Comparison of ENCODE assay signal across 8 cellular contexts in genomic region chr2:96815326-96816126, GRCh38. TPM values are rescaled to one million over a fixed set of nuclear protein-coding genes. Genes with fewer than 3 reads are reported as not detected.
DNase-seq lines count a peak whose midpoint lies in the region; FAIRE-seq and TF ChIP-seq lines count a peak whose summit lies in the region.

No MANE protein-coding gene starts in this region.

- H3K4me1 ChIP-seq in adrenal gland (replicated peaks in 1 of 2) (peaks cover 22 to 43% of the 10 kb centered on the region in 2 donors), small intestine (ENCODE audit: control insufficient read depth in 2 of 2, insufficient read depth in 1 of 2, low read depth in 1 of 2, low read length in 1 of 2) (peaks cover 13 to 17% of the 10 kb centered on the region in 2 donors)

- WGBS in adrenal gland, 4 donors: 1 to 3% (median 2%) methylated on average over 22 to 60 of the region's 60 CpGs
- 1 to 2% (median 1%) methylated on average over 41 to 60 of the region's 60 CpGs for WGBS in small intestine, 3 donors

- no peak for TF ChIP-seq POLR2A in adrenal gland (IDR thresholded peaks at IDR 0.05)

- intact Hi-C loops in adrenal gland (cut with DNase I): loop anchor here in 1 of 2 donors (10.0 kb wide), 1 partner anchor 49 kb away; no protein-coding TSS in a partner anchor

- no peaks in the 10 kb centered on the region for H3K9me3 ChIP-seq in adrenal gland (replicated peaks in 1 of 3)
- no peaks in the 10 kb centered on the region for H3K9me3 ChIP-seq in small intestine (ENCODE audit: control insufficient read depth, low read depth)

- H3K27ac ChIP-seq in adrenal gland: peak overlapping the region in 4 of 5 donors; percentile 74 to 98 (median 90)
- H3K27ac ChIP-seq in small intestine (ENCODE audit: low read depth in 1 of 2, low read length in 1 of 2): peak overlapping the region; percentile 90 to 98

- H3K36me3 ChIP-seq in H7 (replicated peaks; ENCODE audit: control insufficient read depth, insufficient read depth, low read length) (peaks cover 8% of the 10 kb centered on the region), adrenal gland (replicated peaks in 1 of 2) (no peaks in the 10 kb centered on the region), small intestine (ENCODE audit: control insufficient read depth in 2 of 2, insufficient read depth in 2 of 2, low read length in 2 of 2) (no peaks in the 10 kb centered on the region)

- peaks cover 5% of the 10 kb centered on the region for H3K27me3 ChIP-seq in H7 (ENCODE audit: control insufficient read depth, insufficient read depth, low read length)
- H3K27me3 ChIP-seq in adrenal gland: no peaks in the 10 kb centered on the region
- H3K27me3 ChIP-seq in small intestine (ENCODE audit: control insufficient read depth in 2 of 2, insufficient read depth in 2 of 2, low read length in 2 of 2): no peaks in the 10 kb centered on the region

- no peak for FAIRE-seq in small intestine (lab: Jason Lieb, UNC)

- peak; percentile 51 for DNase-seq in NCI-H510A treated with DMSO at 0.1 percent for 48 hours (lab: John Stamatoyannopoulos, UW)
- DNase-seq in NCI-H510A (lab: John Stamatoyannopoulos, UW): no peak
- DNase-seq in H7: peak; percentile 77
- DNase-seq in NCI-H2227 treated with DMSO at 0.1 percent for 48 hours (lab: John Stamatoyannopoulos, UW): peak; percentile 48
- peak in 1 of 7 donors; percentile 35 for DNase-seq in adrenal gland
- peak; percentile 39 for DNase-seq in iPS-NIHi11 (ENCODE audit: low spot score)
- peak; percentile 38 for DNase-seq in small intestine
- DNase-seq in NCI-H1048 (lab: John Stamatoyannopoulos, UW): no peak

- peak overlapping the region; percentile 62 for H3K4me3 ChIP-seq in H7 (ENCODE audit: insufficient read depth, low read depth, low read length)
- peak overlapping the region; percentile 27 to 69 (median 58) for H3K4me3 ChIP-seq in adrenal gland
- peak overlapping the region; percentile 50 to 68 for H3K4me3 ChIP-seq in small intestine (ENCODE audit: low read depth in 1 of 2, low read length in 2 of 2)

- TF ChIP-seq CTCF in adrenal gland (IDR thresholded peaks at IDR 0.05): no peak

RNA-seq across cellular contexts. Expression of gene CNNM3, which starts 0.5 kb away (rescaled TPM):
- total RNA-seq in H7 (2014; rRNA removed; shearing (Covaris generic)): 13.8 and 19.3 TPM in 2 replicates
- total RNA-seq in adrenal gland: 10 to 100 TPM; 14.7 to 42.4 (median 23.9) TPM
- polyA plus RNA-seq in adrenal gland (10 to 100 TPM in 2 of 3 donors, 1 to 10 TPM in 1; 6.7 to 11.9 (median 10.5) TPM), small intestine (10 to 100 TPM in 1 of 3 donors, 1 to 10 TPM in 2; 5.7 to 15.8 (median 6.7) TPM)

RNA-seq across cellular contexts. Expression of gene ANKRD23, which starts 28.3 kb away (rescaled TPM):
- 2.5 and 4.4 TPM in 2 replicates for total RNA-seq in H7 (2014; rRNA removed; shearing (Covaris generic))
- total RNA-seq in adrenal gland: 1 to 10 TPM; 1.1 to 4.8 (median 3.1) TPM
- 10 to 100 TPM in 1 of 3 donors, 1 to 10 TPM in 2; 1.5 to 10.6 (median 5.3) TPM for polyA plus RNA-seq in adrenal gland
- 1 to 10 TPM; 2.2 to 3.8 (median 2.7) TPM for polyA plus RNA-seq in small intestine

RNA-seq across cellular contexts. Expression of gene ANKRD39, which starts 42.3 kb away (rescaled TPM):
- total RNA-seq in H7 (2014; rRNA removed; shearing (Covaris generic)): 13.1 and 13.5 TPM in 2 replicates
- 10 to 100 TPM; 17.0 to 49.5 (median 20.3) TPM for total RNA-seq in adrenal gland
- polyA plus RNA-seq in adrenal gland: 10 to 100 TPM in 2 of 3 donors, 1 to 10 TPM in 1; 9.2 to 39.5 (median 25.5) TPM
- polyA plus RNA-seq in small intestine: 10 to 100 TPM; 15.9 to 23.0 (median 17.0) TPM

RNA-seq across cellular contexts. Expression of gene SEMA4C, which starts 54.4 kb away (rescaled TPM):
- 89.1 and 100 TPM in 2 replicates for total RNA-seq in H7 (2014; rRNA removed; shearing (Covaris generic))
- total RNA-seq in adrenal gland: 10 to 100 TPM; 14.0 to 31.6 (median 27.8) TPM
- polyA plus RNA-seq in adrenal gland (10 to 100 TPM in 2 of 3 donors, 1 to 10 TPM in 1; 4.4 to 23.4 (median 14.6) TPM), small intestine (10 to 100 TPM in 1 of 3 donors, 1 to 10 TPM in 1, under 1 TPM in 1; 0.45 to 21.0 (median 1.4) TPM)

RNA-seq across cellular contexts. Expression of gene CNNM4, which starts 54.8 kb away (rescaled TPM):
- total RNA-seq in H7 (2014; rRNA removed; shearing (Covaris generic)): 10.8 and 15.8 TPM in 2 replicates
- total RNA-seq in adrenal gland: 1 to 10 TPM; 3.2 to 7.7 (median 5.1) TPM
- polyA plus RNA-seq in adrenal gland (1 to 10 TPM; 2.2 to 4.9 (median 3.2) TPM), small intestine (10 to 100 TPM in 1 of 3 donors, 1 to 10 TPM in 2; 1.6 to 10.7 (median 2.9) TPM)

Comparison
In these comparisons a context has a peak if more than half of its experiments do, and no peak if none do; other contexts are left out.
1. DNase-seq: peak in NCI-H510A treated with DMSO at 0.1 percent for 48 hours (single experiment), H7 (single experiment), NCI-H2227 treated with DMSO at 0.1 percent for 48 hours (single experiment), iPS-NIHi11 (single experiment) and small intestine (single experiment); none in NCI-H510A (single experiment) and NCI-H1048 (single experiment).
2. Peak in every context shown above with its lines, with median percentiles within 50 percentile points of each other: H3K4me3 ChIP-seq.